29 cellular contexts compared by ENCODE assay signal in genomic region chr1:58993403-58993802, GRCh38.
"Had no signal": no experiment of that assay in that cellular context is flagged by ENCODE, and none has a peak within 500 bp of the region (broad histone marks: within the 10 kb centered on the region; RNA-seq: fewer than 3 reads in every experiment).

No MANE protein-coding gene starts in this region.

- H3K4me3 ChIP-seq: neural progenitor cell, ovary, psoas muscle, skin epidermis, smooth muscle cell, spleen, suprapubic skin, testis, tibial artery, transverse colon, vagina had no signal

- ATAC-seq: naive thymus-derived CD4-positive, alpha-beta T cell; natural killer cell; psoas muscle; right cardiac atrium; sciatic nerve; stimulated activated memory B cell treated with anti-CD40 and anti-IgM and Interleukin-4, amounts not matched to agents 10 μg/mL and 1 μg/mL and 100 μg/mL, for 72 hours; stimulated activated naive CD8-positive, alpha-beta T cell treated with anti-CD3 and anti-CD28 coated beads, Interleukin-15, amount 100 ng/mL, for 72 hours; stimulated activated naive CD8-positive, alpha-beta T cell treated with anti-CD3 and anti-CD28 coated beads, Interleukin-15, Interleukin-2, amounts not matched to agents 100 U/mL and 50 U/mL, for 24 hours had no signal

- H3K4me2 ChIP-seq: neural progenitor cell, smooth muscle cell had no signal

- FAIRE-seq: urothelium cell line had no signal

- DNase-seq: naive thymus-derived CD4-positive, alpha-beta T cell; natural killer cell; occipital lobe; ovary; posterior cingulate gyrus; psoas muscle; right cardiac atrium; spleen; stimulated activated CD4-positive, alpha-beta T cell treated with anti-CD3 and anti-CD28 coated beads, Interleukin-12 subunit alpha, Interleukin-12 subunit beta, amount 100 ng/mL, for 4 hours; stimulated activated CD4-positive, alpha-beta T cell treated with anti-CD3 and anti-CD28 coated beads, Interleukin-1b, Interleukin-23, amount 100 ng/mL, for 48 hours; stimulated activated CD4-positive, alpha-beta T cell treated with anti-CD3 and anti-CD28 coated beads, Interleukin-4, amount 100 ng/mL, for 1 hour; stimulated activated CD4-positive, alpha-beta T cell treated with anti-CD3 and anti-CD28 coated beads, Interleukin-4, amount 100 ng/mL, for 4 hours; stimulated activated CD8-positive, alpha-beta memory T cell treated with anti-CD3 and anti-CD28 coated beads, Interleukin-4, amount 100 ng/mL, for 48 hours; stimulated activated naive CD4-positive, alpha-beta T cell; stimulated activated naive CD8-positive, alpha-beta T cell treated with anti-CD3 and anti-CD28 coated beads, Interleukin-15, amount 100 ng/mL, for 72 hours; stimulated activated naive CD8-positive, alpha-beta T cell treated with anti-CD3 and anti-CD28 coated beads, Interleukin-15, Interleukin-2, amounts not matched to agents 100 U/mL and 50 U/mL, for 24 hours; substantia nigra; testis; tibial artery; transverse colon had no signal

- H3K9ac ChIP-seq: neural progenitor cell, parathyroid adenoma had no signal

- H3K27ac ChIP-seq: neural progenitor cell, ovary, parathyroid adenoma, psoas muscle, skin epidermis, spleen, suprapubic skin, testis, tibial artery, transverse colon, vagina had no signal

- H3K36me3 ChIP-seq: neural progenitor cell, ovary, spleen, suprapubic skin, tibial artery, transverse colon, vagina had no signal

- H2AFZ ChIP-seq: neural progenitor cell, parathyroid adenoma had no signal

- H3K4me1 ChIP-seq: neural progenitor cell, testis, transverse colon had no signal

- H3K27me3 ChIP-seq: neural progenitor cell, ovary, spleen, suprapubic skin, testis, tibial artery, transverse colon, vagina had no signal

- H3K79me2 ChIP-seq: parathyroid adenoma had no signal

- H3K9me3 ChIP-seq: ovary, psoas muscle, spleen, suprapubic skin, testis, tibial artery, transverse colon, vagina had no signal
